Comparison of ENCODE assay signal across 1 cellular context in genomic region chr7:94004024-94004945, GRCh38.
TF ChIP-seq lines count a peak whose summit lies in the region.

Gene BET1 (minus strand): TSS chr7:94004355. CDS start chr7:94004216, 139 bp downstream.

TF ChIP-seq in K562, 482 proteins besides CTCF, POLR2A, EP300 and RAD21 (continued from another document and continues in another):
- TF ChIP-seq PRDM10 (IDR thresholded peaks at IDR 0.05; ENCODE audit: partially characterized antibody) = peak; percentile 36
- TF ChIP-seq SRF (CRISPR knock-in tag; IDR thresholded peaks at IDR 0.05) = peak in 1 of 2 experiments; percentile 42; a peak in 1 of 4 replicates
- TF ChIP-seq E2F8 (IDR thresholded peaks at IDR 0.05; ENCODE audit: low read depth, partially characterized antibody) = peak; percentile 37
- peak; percentile 82 for TF ChIP-seq C11orf30 (IDR thresholded peaks at IDR 0.05; ENCODE audit: low read depth)
- TF ChIP-seq SMARCC2 (IDR thresholded peaks at IDR 0.05; ENCODE audit: low read depth) = 0 out of 2 replicates have a peak, but pooled peaks have one; percentile 32
- TF ChIP-seq ATF3 (IDR thresholded peaks at IDR 0.05) = peak; percentile 75
- TF ChIP-seq ATF3 (CRISPR knock-in tag; conservative IDR thresholded peaks at IDR 0.05) = no peak; the same call in 1 of the 2 replicates
- TF ChIP-seq MIER1 (IDR thresholded peaks at IDR 0.05; ENCODE audit: low read depth) = 0 out of 2 replicates have a peak, but pooled peaks have one; percentile 8
- no peak for TF ChIP-seq TCFL5 (CRISPR knock-in tag; conservative IDR thresholded peaks at IDR 0.05)
- TF ChIP-seq E2F1 (CRISPR knock-in tag; IDR thresholded peaks at IDR 0.05) = peak; percentile 25
- peak; percentile 59 for TF ChIP-seq MXI1 (IDR thresholded peaks at IDR 0.05; ENCODE audit: low read depth, low read length)
- peak; percentile 46; the same call in 1 of the 2 replicates for TF ChIP-seq ZNF263 (CRISPR knock-in tag; IDR thresholded peaks at IDR 0.05; ENCODE audit: borderline replicate concordance)
- TF ChIP-seq JUN (IDR thresholded peaks at IDR 0.05; ENCODE audit: borderline replicate concordance, low read depth, low read length) = 0 out of 2 replicates have a peak, but pooled peaks have one; percentile 46
- no peak for TF ChIP-seq JUN (CRISPR knock-in tag; IDR thresholded peaks at IDR 0.05; ENCODE audit: borderline replicate concordance)
- no peak for TF ChIP-seq HDAC3 (IDR thresholded peaks at IDR 0.05; ENCODE audit: borderline replicate concordance, partially characterized antibody)
- TF ChIP-seq MGA (IDR thresholded peaks at IDR 0.05) = 0 out of 2 replicates have a peak, but pooled peaks have one; percentile 30
- peak in 1 of 2 experiments; percentile 10; a peak in 1 of 4 replicates for TF ChIP-seq FOXA3 (CRISPR knock-in tag; conservative IDR thresholded peaks at IDR 0.05 in 1 of 2, IDR thresholded peaks at IDR 0.05 in 1 of 2)
- TF ChIP-seq KDM1A (IDR thresholded peaks at IDR 0.05) = no peak
- TF ChIP-seq NONO (IDR thresholded peaks at IDR 0.05; ENCODE audit: low read depth in 2 of 2, low read length in 1 of 2) = no peak
- peak; percentile 89 for TF ChIP-seq ETS1 (conservative IDR thresholded peaks at IDR 0.05; ENCODE audit: control insufficient read depth, low read depth, low read length)
- 0 out of 2 replicates have a peak, but pooled peaks have one; percentile 13 for TF ChIP-seq ZEB2 (IDR thresholded peaks at IDR 0.05)
- no peak for TF ChIP-seq HOMEZ (CRISPR knock-in tag; IDR thresholded peaks at IDR 0.05)
- 0 out of 4 replicates have a peak, but pooled peaks of 1 of the 2 experiments have one; percentile 15 for TF ChIP-seq NRF1 (conservative IDR thresholded peaks at IDR 0.05 in 1 of 2, IDR thresholded peaks at IDR 0.05 in 1 of 2)
- TF ChIP-seq ZNF143 (CRISPR knock-in tag; IDR thresholded peaks at IDR 0.05) = peak; percentile 93
- TF ChIP-seq ZFX (CRISPR knock-in tag; IDR thresholded peaks at IDR 0.05) = peak; percentile 93
- TF ChIP-seq POLR2AphosphoS5 (IDR thresholded peaks at IDR 0.05; ENCODE audit: control insufficient read depth, insufficient read depth, low read depth, low read length) = peak; percentile 81
- TF ChIP-seq MAZ (CRISPR knock-in tag; conservative IDR thresholded peaks at IDR 0.05 in 1 of 2, IDR thresholded peaks at IDR 0.05 in 1 of 2) = peak in 1 of 2 experiments; percentile 57; a peak in 2 of 4 replicates
- peak; percentile 78 for TF ChIP-seq RBBP5 (IDR thresholded peaks at IDR 0.05; ENCODE audit: borderline replicate concordance, insufficient read depth, low read length, poor library complexity, severe bottlenecking)
- TF ChIP-seq JUND (IDR thresholded peaks at IDR 0.05; ENCODE audit: borderline replicate concordance, low read depth, low read length) = peak; percentile 84
- TF ChIP-seq JUND (tag; IDR thresholded peaks at IDR 0.05; ENCODE audit: borderline replicate concordance, low read depth, low read length) = peak; percentile 20; the same call in 1 of the 3 replicates
- peak; percentile 73 for TF ChIP-seq MYC (IDR thresholded peaks at IDR 0.05; ENCODE audit: low read depth, low read length)
- no peak for TF ChIP-seq MYC (CRISPR knock-in tag; IDR thresholded peaks at IDR 0.05; ENCODE audit: borderline replicate concordance, low read depth)
- TF ChIP-seq NCOA6 (IDR thresholded peaks at IDR 0.05) = peak; percentile 64; the same call in 1 of the 2 replicates
- TF ChIP-seq NFIC (IDR thresholded peaks at IDR 0.05) = peak; percentile 28; the same call in 1 of the 2 replicates
